In genomic region chrX:68909945-68910344, GRCh38 we compare ENCODE assay signal across 17 cellular contexts.
A peak's percentile ranks its signal among the peaks of the same experiment; 100 is the strongest.
DNase-seq lines count a peak whose midpoint lies in the region; ATAC-seq and TF ChIP-seq lines count a peak whose summit lies in the region.
"Had no signal": no experiment of that assay in that cellular context is flagged by ENCODE, and none has a peak within 500 bp of the region (broad histone marks: within the 10 kb centered on the region; RNA-seq: fewer than 3 reads in every experiment).

No MANE protein-coding gene starts in this region.

- no peaks in the 10 kb centered on the region for H3K9me3 Mint-ChIP-seq in nephron
- H3K9me3 Mint-ChIP-seq in stimulated activated naive B cell treated with anti-CD40 and anti-IgM and Interleukin-4, amounts not matched to agents 10 μg/mL and 1 μg/mL and 100 μg/mL, for 72 hours: no peaks in the 10 kb centered on the region
- H3K9me3 Mint-ChIP-seq: CD4-positive, alpha-beta memory T cell had no signal

- peaks cover 4% of the 10 kb centered on the region for H3K27me3 Mint-ChIP-seq in nephron (ENCODE audit: low read depth)
- peaks cover 16% of the 10 kb centered on the region in 2 donors for H3K27me3 Mint-ChIP-seq in stimulated activated naive B cell treated with anti-CD40 and anti-IgM and Interleukin-4, amounts not matched to agents 10 μg/mL and 1 μg/mL and 100 μg/mL, for 72 hours
- H3K27me3 Mint-ChIP-seq: B cell had no signal

- peak overlapping the region in 2 of 3 experiments; percentile 43 to 57 for H3K4me3 Mint-ChIP-seq in nephron
- H3K4me3 Mint-ChIP-seq in stimulated activated naive B cell treated with anti-CD40 and anti-IgM and Interleukin-4, amounts not matched to agents 10 μg/mL and 1 μg/mL and 100 μg/mL, for 72 hours: no peak overlapping the region
- H3K4me3 Mint-ChIP-seq: B cell; CD4-positive, alpha-beta memory T cell had no signal

- intact Hi-C loops in cardiac septum (cut with DNase I): no loop called here

- peak overlapping the region; percentile 87 to 100 (median 100) for H3K27ac Mint-ChIP-seq in nephron
- H3K27ac Mint-ChIP-seq in stimulated activated naive B cell treated with anti-CD40 and anti-IgM and Interleukin-4, amounts not matched to agents 10 μg/mL and 1 μg/mL and 100 μg/mL, for 72 hours: no peak overlapping the region
- H3K27ac Mint-ChIP-seq: B cell; CD4-positive, alpha-beta memory T cell had no signal

- no peaks in the 10 kb centered on the region; the same call in 1 of the 2 replicates for H4K20me1 ChIP-seq in BLaER1

- peaks cover 61% of the 10 kb centered on the region for H3K4me1 ChIP-seq in BLaER1

- H3K27me3 ChIP-seq in BLaER1: peaks cover 65% of the 10 kb centered on the region

- peaks cover 53% of the 10 kb centered on the region for H3K4me1 Mint-ChIP-seq in nephron
- H3K4me1 Mint-ChIP-seq in stimulated activated naive B cell treated with anti-CD40 and anti-IgM and Interleukin-4, amounts not matched to agents 10 μg/mL and 1 μg/mL and 100 μg/mL, for 72 hours: peaks cover 0 to 3% of the 10 kb centered on the region in 2 donors
- H3K4me1 Mint-ChIP-seq: B cell; CD4-positive, alpha-beta memory T cell had no signal

- H3K36me3 Mint-ChIP-seq in nephron (ENCODE audit: low read depth): no peaks in the 10 kb centered on the region
- H3K36me3 Mint-ChIP-seq in stimulated activated naive B cell treated with anti-CD40 and anti-IgM and Interleukin-4, amounts not matched to agents 10 μg/mL and 1 μg/mL and 100 μg/mL, for 72 hours: no peaks in the 10 kb centered on the region
- H3K36me3 Mint-ChIP-seq: CD4-positive, alpha-beta memory T cell had no signal

- no peak for ATAC-seq in stimulated activated naive B cell treated with anti-CD40 and anti-IgM and Interleukin-4, amounts not matched to agents 10 μg/mL and 1 μg/mL and 100 μg/mL, for 72 hours (replicated peaks)
- ATAC-seq in HG03097 (IDR thresholded peaks at IDR 0.05; ENCODE audit: low FRiP score, unreplicated experiment): no peak

- no peaks in the 10 kb centered on the region for H3K9me3 ChIP-seq in BLaER1

- no peak overlapping the region for H3K27ac ChIP-seq in BLaER1
- H3K27ac ChIP-seq: 22Rv1 had no signal

- H3K4me2 ChIP-seq in BLaER1: peak overlapping the region; percentile 56

- H3K36me3 ChIP-seq in BLaER1: no peaks in the 10 kb centered on the region

- H3K4me3 ChIP-seq in BLaER1: no peak overlapping the region

- no peak overlapping the region for H3K9ac ChIP-seq in BLaER1

- DNase-seq in amniotic epithelial cell (ENCODE audit: low read depth) (peak; percentile 44), cardiac septum (ENCODE audit: low spot score) (no peak)
- DNase-seq in stimulated activated naive B cell treated with anti-CD40 and anti-IgM and Interleukin-4, amounts not matched to agents 10 μg/mL and 1 μg/mL and 100 μg/mL, for 72 hours: no peak
- DNase-seq: C1 segment of cervical spinal cord; Calu3; CD4-positive, alpha-beta memory T cell; COR-L47; DMS53; DMS79 treated with DMSO at 0.1 percent for 48 hours; GF-D8; H7; HCEC 1CT had no signal

- TF ChIP-seq CTCF in nephron (IDR thresholded peaks at IDR 0.05; ENCODE audit: unreplicated experiment in 3 of 3): no peak

Comparison
In these comparisons a context has a peak if more than half of its experiments do, and no peak if none do; other contexts are left out.
1. H3K4me3 Mint-ChIP-seq: peak in nephron (2 of 3); none in stimulated activated naive B cell treated with anti-CD40 and anti-IgM and Interleukin-4, amounts not matched to agents 10 μg/mL and 1 μg/mL and 100 μg/mL, for 72 hours (0 of 2).